ENCODE assay signal across 9 cellular contexts in the genomic region with DNA sequence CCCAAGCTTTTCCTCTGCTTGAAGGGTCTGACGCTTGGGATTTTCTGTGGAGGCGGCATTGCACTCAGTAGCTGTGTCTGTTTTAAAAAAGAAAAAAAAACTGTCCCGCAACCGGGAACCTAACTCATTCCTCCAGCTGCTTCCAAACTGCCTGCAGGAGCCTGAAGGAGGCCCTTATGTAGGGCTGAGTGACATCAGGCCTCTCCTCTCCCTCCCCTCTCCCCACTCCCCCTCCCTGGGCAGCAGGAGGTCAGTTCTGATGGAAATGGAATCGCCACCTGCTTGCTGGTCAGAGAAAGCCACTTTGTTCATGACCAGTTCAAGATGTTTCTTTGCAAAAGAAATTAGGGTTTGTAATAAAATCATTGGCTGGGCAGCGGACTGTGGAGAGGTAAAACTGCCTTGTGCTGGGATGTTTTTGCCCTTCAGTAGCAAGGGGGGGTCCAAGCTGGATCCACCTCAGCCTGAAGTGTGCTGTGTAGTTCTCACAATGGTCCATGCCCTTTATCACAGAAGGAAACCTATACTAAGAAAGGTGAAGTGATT. TPM values are rescaled to one million over a fixed set of nuclear protein-coding genes. Genes with fewer than 3 reads are reported as not detected.
DNase-seq lines count a peak whose midpoint lies in the region; ATAC-seq and TF ChIP-seq lines count a peak whose summit lies in the region.
"Had no signal": no experiment of that assay in that cellular context is flagged by ENCODE, and none has a peak within 500 bp of the region (broad histone marks: within the 10 kb centered on the region; RNA-seq: fewer than 3 reads in every experiment).

A gene (minus strand): TSS at position 149 of the 546 bp plus-strand sequence. CDS start 90 bp downstream, at position 59.

- peak within 1 kb of the TSS; percentile 41 to 57 (median 57) for H3K4me3 Mint-ChIP-seq in T-cell

- H3K4me3 ChIP-seq in left ventricle myocardium inferior, result peak within 1 kb of the TSS; percentile 55
- H3K4me3 ChIP-seq: SK-N-MC had no signal

- H3K9ac ChIP-seq in ES-I3 (ENCODE audit: low read depth, low read length), result peak within 1 kb of the TSS; percentile 64

- peaks cover 38% of the 10 kb centered on the region for H3K27me3 ChIP-seq in left ventricle myocardium inferior (ENCODE audit: low read depth)

- H3K9me3 ChIP-seq in ES-I3 (ENCODE audit: control insufficient read depth, insufficient read depth, low read length) (no peaks in the 10 kb centered on the region), left ventricle myocardium inferior (replicated peaks) (no peaks in the 10 kb centered on the region)

- no peaks in the 10 kb centered on the region for H3K36me3 Mint-ChIP-seq in T-cell

- peak within 1 kb of the TSS; percentile 54 for H3K27ac ChIP-seq in left ventricle myocardium inferior (replicated peaks)
- H3K27ac ChIP-seq: SK-N-MC had no signal

- H3K4me1 Mint-ChIP-seq in T-cell, result peaks cover 4 to 8% (median 6%) of the 10 kb centered on the region in 3 donors

- DNase-seq in T-cell, result no peak
- DNase-seq in left ventricle myocardium inferior, result no peak
- peak; percentile 54 for DNase-seq in renal cortical epithelial cell (ENCODE audit: low read depth)
- no peak for DNase-seq in DMS114 treated with DMSO at 0.1 percent for 48 hours (lab: John Stamatoyannopoulos, UW; ENCODE audit: unreplicated experiment)
- DNase-seq in NCI-H1930 (lab: John Stamatoyannopoulos, UW), result no peak
- no peak for DNase-seq in SKM-1 (lab: John Stamatoyannopoulos, UW; ENCODE audit: unreplicated experiment)
- no peak for DNase-seq in SKM-1 treated with dmso at 0.1 percent for 144 hours (lab: John Stamatoyannopoulos, UW; ENCODE audit: unreplicated experiment)

- no peak within 1 kb of the TSS for H3K27ac Mint-ChIP-seq in T-cell

- no peak for TF ChIP-seq CTCF in left ventricle myocardium inferior (IDR thresholded peaks at IDR 0.05; ENCODE audit: borderline replicate concordance)

- CTCF ChIA-PET in T-cell (lab: Charles Lee), result interaction anchor here (0.6 to 2.6 kb wide), 7 partner anchors 8 to 467 kb away, joined by 3 to 16 read pairs (median 4); a partner anchor contains a TSS

- no peaks in the 10 kb centered on the region for H3K36me3 ChIP-seq in ES-I3 (ENCODE audit: insufficient read depth, low read length)
- H3K36me3 ChIP-seq in left ventricle myocardium inferior, result no peaks in the 10 kb centered on the region

- no peak for ATAC-seq in T-cell (replicated peaks in 1 of 4)

- H3K4me1 ChIP-seq in ES-I3 (ENCODE audit: insufficient read depth, low read length), result peaks cover 8% of the 10 kb centered on the region; the same call in 1 of the 2 replicates
- peaks cover 11% of the 10 kb centered on the region for H3K4me1 ChIP-seq in left ventricle myocardium inferior

- POLR2A ChIA-PET in T-cell (lab: Charles Lee), result interaction anchor here (0.6 kb wide), 2 partner anchors 1654 to 1659 kb away, joined by 3 read pairs; no protein-coding TSS in a partner anchor

- intact Hi-C loops in left ventricle myocardium inferior (cut with micrococcal nuclease), result no loop called here

- peaks cover 0 to 7% of the 10 kb centered on the region in 2 donors for H3K27me3 Mint-ChIP-seq in T-cell

- no peaks in the 10 kb centered on the region for H3K9me3 Mint-ChIP-seq in T-cell

RNA-seq across cellular contexts. Expression of the gene that starts here (rescaled TPM):
- total RNA-seq in T-cell, result not detected
- 0.19 TPM for total RNA-seq in left ventricle myocardium inferior
- total RNA-seq in renal cortical epithelial cell, result 1.2 and 1.7 TPM in 2 replicates
